18 cellular contexts compared by ENCODE assay signal in genomic region chr2:70480468-70480867, GRCh38.
DNase-seq lines count a peak whose midpoint lies in the region; ATAC-seq and TF ChIP-seq lines count a peak whose summit lies in the region.
"Had no signal": no experiment of that assay in that cellular context is flagged by ENCODE, and none has a peak within 500 bp of the region (broad histone marks: within the 10 kb centered on the region; RNA-seq: fewer than 3 reads in every experiment).

No MANE protein-coding gene starts in this region.

- H3K27ac Mint-ChIP-seq in naive B cell = no peak overlapping the region
- H3K27ac Mint-ChIP-seq in Calu3 (ENCODE audit: unreplicated experiment) = no peak overlapping the region
- H3K27ac Mint-ChIP-seq: CD4-positive, alpha-beta T cell had no signal

- H3K4me3 ChIP-seq in GM12865 (ENCODE audit: low read depth, low read length) = no peak overlapping the region
- peak overlapping the region; percentile 19; the same call in 1 of the 2 replicates for H3K4me3 ChIP-seq in MM.1S (ENCODE audit: low read length)
- no peak overlapping the region for H3K4me3 ChIP-seq in left lung
- H3K4me3 ChIP-seq: GM23248 had no signal

- H4K20me1 ChIP-seq in MM.1S (ENCODE audit: insufficient read depth, low read length) = no peaks in the 10 kb centered on the region

- peak overlapping the region; percentile 61 for H2AFZ ChIP-seq in MM.1S (ENCODE audit: low read length)
- H2AFZ ChIP-seq: GM23248 had no signal

- ATAC-seq in HG02571 (IDR thresholded peaks at IDR 0.05; ENCODE audit: unreplicated experiment) (peak; percentile 69), naive B cell (ENCODE audit: low read depth in 2 of 2) (peak; percentile 30 to 35), left lung (no peak)
- ATAC-seq: HCT116, PC-3 had no signal

- no TSS peak for BruUV-seq in Calu3 (replicated peaks; lab: Mats Ljungman, UMichigan)

- DNase-seq in GM12865 (ENCODE audit: low read depth) (peak; percentile 21), MM.1S (peak; percentile 44), naive B cell (no peak), Calu3 (no peak), left lung (no peak), medulla oblongata (ENCODE audit: extremely low spot score) (no peak)
- DNase-seq: AML-193; CD4-positive, alpha-beta T cell; DND-41; GDM1; GM23248; Karpas-422; NCI-H1930; NCI-H524 treated with DMSO at 0.1 percent for 48 hours; NK-92 treated with Interleukin-12 subunit alpha and Interleukin-12 subunit beta, amount 100 ng/mL, for 24 hours; PC-3 had no signal

- H3K9ac ChIP-seq in MM.1S (ENCODE audit: low read length) = peak overlapping the region; percentile 8; the same call in 1 of the 2 replicates
- H3K9ac ChIP-seq: GM23248 had no signal

- H3K4me3 Mint-ChIP-seq in naive B cell = peak overlapping the region in 4 of 8 donors; percentile 27 to 55 (median 33)
- no peak overlapping the region for H3K4me3 Mint-ChIP-seq in Calu3 (ENCODE audit: low read depth, unreplicated experiment)
- H3K4me3 Mint-ChIP-seq: CD4-positive, alpha-beta T cell had no signal

- H3K9me3 Mint-ChIP-seq in naive B cell (peaks cover 0 to 14% (median 5%) of the 10 kb centered on the region in 7 donors), Calu3 (ENCODE audit: low read depth, unreplicated experiment) (no peaks in the 10 kb centered on the region)
- H3K9me3 Mint-ChIP-seq: CD4-positive, alpha-beta T cell had no signal

- no peaks in the 10 kb centered on the region for H3K9me2 ChIP-seq in MM.1S (replicated peaks; ENCODE audit: insufficient read depth, low read length)

- 0 out of 2 replicates have a peak, but pooled peaks cover 4% of the 10 kb centered on the region for H3K79me2 ChIP-seq in MM.1S (ENCODE audit: low read length)

- TF ChIP-seq CTCF in GM12865 (IDR thresholded peaks at IDR 0.05; ENCODE audit: insufficient read depth, low read depth, low read length, missing control alignments) = no peak
- TF ChIP-seq CTCF in MM.1S (IDR thresholded peaks at IDR 0.05; ENCODE audit: low read length) = no peak
- no peak for TF ChIP-seq CTCF in Calu3 (IDR thresholded peaks at IDR 0.05; ENCODE audit: unreplicated experiment)
- TF ChIP-seq CTCF in left lung (IDR thresholded peaks at IDR 0.05) = no peak

- peak overlapping the region; percentile 64 for H3K4me2 ChIP-seq in MM.1S (ENCODE audit: low read depth, low read length)

- H3K27me3 ChIP-seq in MM.1S (replicated peaks; ENCODE audit: insufficient read depth, low read length) (no peaks in the 10 kb centered on the region), left lung (no peaks in the 10 kb centered on the region)

- CTCF ChIA-PET in Calu3 (lab: Charles Lee) = interaction anchor here (1.0 kb wide), 1 partner anchor 16 kb away, joined by 3 read pairs; no protein-coding TSS in a partner anchor

- H3K27ac ChIP-seq in MM.1S (ENCODE audit: low read length) (peak overlapping the region; percentile 63; the same call in 1 of the 2 replicates), left lung (no peak overlapping the region)
- H3K27ac ChIP-seq: GM23248 had no signal

- H3K36me3 ChIP-seq in MM.1S (replicated peaks; ENCODE audit: insufficient read depth, low read length) (no peaks in the 10 kb centered on the region), left lung (no peaks in the 10 kb centered on the region)

- H3K9me3 ChIP-seq in MM.1S (replicated peaks; ENCODE audit: insufficient read depth, low read length) = no peaks in the 10 kb centered on the region
- H3K9me3 ChIP-seq in left lung = peaks cover 0 to 4% of the 10 kb centered on the region in 2 donors

- intact Hi-C loops in Calu3 (cut with micrococcal nuclease; ENCODE audit: unreplicated experiment) = no loop called here
- intact Hi-C loops in left lung (cut with DNase I) = no loop called here

- H3F3A ChIP-seq in MM.1S (ENCODE audit: insufficient read depth, low read length) = peaks cover 5% of the 10 kb centered on the region; the same call in 1 of the 2 replicates

- H3K4me1 Mint-ChIP-seq in naive B cell = peaks cover 20 to 36% (median 22%) of the 10 kb centered on the region in 3 donors
- peaks cover 10% of the 10 kb centered on the region for H3K4me1 Mint-ChIP-seq in Calu3 (ENCODE audit: low read depth, unreplicated experiment)

- H3K4me1 ChIP-seq in MM.1S (ENCODE audit: low read length) = peaks cover 36% of the 10 kb centered on the region
- peaks cover 0 to 3% of the 10 kb centered on the region in 2 donors for H3K4me1 ChIP-seq in left lung

- H3K36me3 Mint-ChIP-seq in naive B cell = no peaks in the 10 kb centered on the region
- peaks cover 5% of the 10 kb centered on the region for H3K36me3 Mint-ChIP-seq in Calu3 (ENCODE audit: insufficient read depth, unreplicated experiment)

- H3K27me3 Mint-ChIP-seq in naive B cell = peaks cover 0 to 16% (median 8%) of the 10 kb centered on the region in 3 donors
- H3K27me3 Mint-ChIP-seq in Calu3 (ENCODE audit: unreplicated experiment) = no peaks in the 10 kb centered on the region
- H3K27me3 Mint-ChIP-seq: CD4-positive, alpha-beta T cell had no signal

Comparison
In these comparisons a context has a peak if more than half of its experiments do, and no peak if none do; other contexts are left out.
1. DNase-seq: peak in GM12865 (single experiment) and MM.1S (single experiment); none in naive B cell (single experiment), Calu3 (single experiment), left lung (0 of 2) and medulla oblongata (single experiment).